ENCODE assay signal across 21 cellular contexts in genomic region chr15:40584191-40584590, GRCh38. TPM values are rescaled to one million over a fixed set of nuclear protein-coding genes. Genes with fewer than 3 reads are reported as not detected.
DNase-seq lines count a peak whose midpoint lies in the region; ATAC-seq, FAIRE-seq and TF ChIP-seq lines count a peak whose summit lies in the region.
"Had no signal": no experiment of that assay in that cellular context is flagged by ENCODE, and none has a peak within 500 bp of the region (broad histone marks: within the 10 kb centered on the region; RNA-seq: fewer than 3 reads in every experiment).

No MANE protein-coding gene starts in this region.

- H3K27me3 ChIP-seq in SJCRH30 = no peaks in the 10 kb centered on the region
- no peaks in the 10 kb centered on the region for H3K27me3 ChIP-seq in pancreas
- H3K27me3 ChIP-seq: ascending aorta; BLaER1 treated with 17β-estradiol and CSF1 and Interleukin-3, amounts not matched to agents 10 nM and 100 nM; left lung; right atrium auricular region; uterus had no signal

- H3K4me1 ChIP-seq in SJCRH30 (peaks cover 7% of the 10 kb centered on the region), pancreas (no peaks in the 10 kb centered on the region)
- H3K4me1 ChIP-seq: ascending aorta, left lung, right atrium auricular region, uterus had no signal

- H3K9me3 ChIP-seq in SJCRH30 (replicated peaks) = no peaks in the 10 kb centered on the region
- H3K9me3 ChIP-seq in pancreas = no peaks in the 10 kb centered on the region
- H3K9me3 ChIP-seq: ascending aorta, right atrium auricular region, uterus had no signal

- 26 to 34% methylated on average over 2 of the region's 2 CpGs for WGBS in pancreas, 2 donors

- ATAC-seq in GM21723 (IDR thresholded peaks at IDR 0.05; ENCODE audit: unreplicated experiment) = no peak
- ATAC-seq in pancreas = no peak
- ATAC-seq: activated CD4-positive, CD25-positive, alpha-beta regulatory T cell treated with anti-CD3 and anti-CD28 coated beads, Interleukin-2, amount 50 U/mL, for 24 hours; activated CD8-positive, alpha-beta T cell treated with anti-CD3 and anti-CD28 coated beads, Interleukin-2, amount 10 ng/mL, durations not matched to agents 7 days and 5 days; left lung had no signal

- TF ChIP-seq CTCF in pancreas (IDR thresholded peaks at IDR 0.05) = no peak

- intact Hi-C loops in pancreas (cut with DNase I) = no loop called here

- DNase-seq in SHP77 treated with DMSO at 0.1 percent for 48 hours (lab: John Stamatoyannopoulos, UW) (peak; percentile 23), SHP77 (lab: John Stamatoyannopoulos, UW) (no peak), SJCRH30 (peak; percentile 66 to 87), medulla oblongata (ENCODE audit: extremely low spot score) (peak; percentile 73), GM19240 (ENCODE audit: insufficient read length, low spot score) (no peak), pancreas (no peak)
- DNase-seq: activated CD8-positive, alpha-beta T cell treated with anti-CD3 and anti-CD28 coated beads, Interleukin-2, amount 10 ng/mL, durations not matched to agents 7 days and 5 days; activated naive CD4-positive, alpha-beta T cell treated with anti-CD3 and anti-CD28 coated beads, Interleukin-2, amount 10 ng/mL, durations not matched to agents 7 days and 5 days; activated T-cell treated with anti-CD3 and anti-CD28 coated beads, Interleukin-2, amount 50 U/mL, for 24 hours; effector CD8-positive, alpha-beta T cell; GDM1; left lung; NCI-H187 treated with DMSO at 0.1 percent for 48 hours; RPMI8226; uterus had no signal

- H3K27ac ChIP-seq in SJCRH30 (peak overlapping the region; percentile 49), temporal lobe (ENCODE audit: low read depth, low read length) (peak overlapping the region; percentile 37), pancreas (no peak overlapping the region)
- H3K27ac ChIP-seq: ascending aorta; BLaER1 treated with 17β-estradiol and CSF1 and Interleukin-3, amounts not matched to agents 10 nM and 100 nM; left lung; right atrium auricular region; uterus had no signal

- no peak for FAIRE-seq in pancreas (lab: Jason Lieb, UNC)

- no peaks in the 10 kb centered on the region for H3K36me3 ChIP-seq in SJCRH30
- H3K36me3 ChIP-seq in pancreas = no peaks in the 10 kb centered on the region
- H3K36me3 ChIP-seq: ascending aorta; BLaER1 treated with 17β-estradiol and CSF1 and Interleukin-3, amounts not matched to agents 10 nM and 100 nM; left lung; right atrium auricular region; uterus had no signal

- H3K4me3 ChIP-seq in SJCRH30 (no peak overlapping the region), pancreas (no peak overlapping the region)
- H3K4me3 ChIP-seq: BLaER1 treated with 17β-estradiol and CSF1 and Interleukin-3, amounts not matched to agents 10 nM and 100 nM; uterus had no signal

RNA-seq across cellular contexts. Expression of gene KNL1, which starts 9.9 kb away (rescaled TPM):
- total RNA-seq in SJCRH30 (2014; rRNA removed; shearing (Covaris generic)) = 93.7 and 100 TPM in 2 replicates
- 3.7 TPM for total RNA-seq in temporal lobe
- total RNA-seq in pancreas = under 1 TPM; 0.04 to 0.90 (median 0.35) TPM
- under 1 TPM; 0.02 to 0.11 TPM for polyA plus RNA-seq in pancreas
- total RNA-seq: ascending aorta had no signal

RNA-seq across cellular contexts. Expression of gene RPUSD2, which starts 15.1 kb away (rescaled TPM):
- 17.0 and 19.0 TPM in 2 replicates for total RNA-seq in SJCRH30 (2014; rRNA removed; shearing (Covaris generic))
- 8.1 TPM for total RNA-seq in temporal lobe
- 1 to 10 TPM; 1.9 to 4.3 (median 3.1) TPM for total RNA-seq in pancreas
- 1 to 10 TPM; 4.4 to 9.7 TPM for polyA plus RNA-seq in pancreas

RNA-seq across cellular contexts. Expression of gene CCDC32, which starts 19.3 kb away (rescaled TPM):
- total RNA-seq in SJCRH30 (2014; rRNA removed; shearing (Covaris generic)) = 15.3 and 16.8 TPM in 2 replicates
- total RNA-seq in temporal lobe = 23.8 TPM
- total RNA-seq in pancreas = 10 to 100 TPM; 13.5 to 22.6 (median 16.1) TPM
- polyA plus RNA-seq in pancreas = 10 to 100 TPM; 14.3 to 20.8 TPM

Comparison
In these comparisons a context has a peak if more than half of its experiments do, and no peak if none do; other contexts are left out.
1. DNase-seq: peak in SHP77 treated with DMSO at 0.1 percent for 48 hours (single experiment), SJCRH30 (2 of 2) and medulla oblongata (single experiment); none in SHP77 (0 of 2), GM19240 (single experiment) and pancreas (0 of 6).
2. H3K27ac ChIP-seq: peak in SJCRH30 (single experiment) and temporal lobe (single experiment); none in pancreas (0 of 4).
3. RNA of gene KNL1, which starts 9.9 kb away (total RNA-seq): 93.7 to 100 TPM in SJCRH30; 3.7 TPM in temporal lobe (single experiment) and 0.04 to 0.90 TPM in pancreas; every median in the first group is over 10 times any median in the second.